In the genomic region with DNA sequence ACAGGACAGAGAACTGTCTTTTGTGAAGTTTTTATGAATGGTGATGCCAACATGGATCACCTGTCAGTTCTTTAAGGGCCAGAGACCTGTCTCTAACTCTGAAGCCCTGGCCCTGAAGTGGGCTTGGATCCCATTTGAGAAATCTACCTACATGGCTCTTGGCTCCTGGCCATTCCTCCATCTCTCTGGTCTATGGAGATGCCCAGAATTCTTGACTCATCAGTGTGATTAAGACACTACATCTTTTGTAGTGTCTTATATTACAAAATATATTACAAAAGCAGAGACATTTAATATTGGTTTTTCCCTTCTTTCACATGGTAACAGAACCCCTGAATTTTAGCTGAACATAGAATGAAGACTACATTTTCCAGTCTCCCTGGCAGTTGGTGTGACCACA, we compare ENCODE assay signal across 30 cellular contexts.
"Had no signal": no experiment of that assay in that cellular context is flagged by ENCODE, and none has a peak within 500 bp of the region (broad histone marks: within the 10 kb centered on the region; RNA-seq: fewer than 3 reads in every experiment).

No MANE protein-coding gene starts in this region.

- ATAC-seq: activated CD8-positive, alpha-beta T cell treated with anti-CD3 and anti-CD28 coated beads for 36 hours; activated naive CD4-positive, alpha-beta T cell treated with anti-CD3 and anti-CD28 coated beads, Interleukin-2, amount 50 U/mL, for 72 hours; activated T-cell treated with anti-CD3 and anti-CD28 coated beads, Interleukin-2, amount 50 U/mL, for 4 hours; activated T-cell treated with anti-CD3 and anti-CD28 coated beads, Interleukin-2, amount 50 U/mL, for 72 hours; activated T-helper 17 cell treated with anti-CD3 and anti-CD28 coated beads, Interleukin-2, amount 50 U/mL, for 72 hours; body of pancreas; T-cell; T-helper 17 cell had no signal

- H3K9me3 ChIP-seq: adrenal gland, body of pancreas had no signal

- H3K4me3 ChIP-seq: adrenal gland, body of pancreas had no signal

- H3K27me3 ChIP-seq: adrenal gland, body of pancreas, brain microvascular endothelial cell had no signal

- DNase-seq: activated B cell treated with CpG ODN at 0.5 μM for 24 hours; activated CD4-positive, alpha-beta memory T cell treated with anti-CD3 and anti-CD28 coated beads for 36 hours; activated CD4-positive, alpha-beta T cell treated with anti-CD3 and anti-CD28 coated beads for 4 hours; activated CD4-positive, alpha-beta T cell treated with anti-CD3 and anti-CD28 coated beads, Interleukin-2, amount 10 ng/mL, durations not matched to agents 24 days and 14 days; activated CD4-positive, alpha-beta T cell treated with anti-CD3 and anti-CD28 coated beads, Interleukin-2, amount 50 U/mL, for 1 hour; activated CD4-positive, alpha-beta T cell treated with anti-CD3 and anti-CD28 coated beads, Interleukin-2, amount 50 U/mL, for 4 hours; activated CD4-positive, CD25-positive, alpha-beta regulatory T cell treated with anti-CD3 and anti-CD28 coated beads, Interleukin-2, amount 50 U/mL, for 72 hours; activated CD8-positive, alpha-beta memory T cell treated with anti-CD3 and anti-CD28 coated beads, Interleukin-2, amount 50 U/mL, for 4 hours; activated CD8-positive, alpha-beta T cell treated with anti-CD3 and anti-CD28 coated beads for 36 hours; activated effector memory CD4-positive, alpha-beta T cell treated with anti-CD3 and anti-CD28 coated beads, Interleukin-2, amount 50 U/mL, for 16 hours; activated gamma-delta T cell treated with Interleukin-2 at 50 U/mL for 16 hours; activated naive CD4-positive, alpha-beta T cell; activated naive CD4-positive, alpha-beta T cell treated with anti-CD3 and anti-CD28 coated beads for 36 hours; activated naive CD4-positive, alpha-beta T cell treated with anti-CD3 and anti-CD28 coated beads, Interleukin-2, amount 50 U/mL, for 16 hours; activated naive CD8-positive, alpha-beta T cell treated with anti-CD3 and anti-CD28 coated beads for 36 hours; activated T-cell treated with anti-CD3 and anti-CD28 coated beads for 4 hours; activated T-cell treated with anti-CD3 and anti-CD28 coated beads, Interleukin-2, amount 50 U/mL, for 1 hour; activated T-cell treated with anti-CD3 and anti-CD28 coated beads, Interleukin-2, amount 50 U/mL, for 4 hours; activated T-cell treated with anti-CD3 and anti-CD28 coated beads, Interleukin-2, amount 50 U/mL, for 72 hours; adrenal gland; amniotic stem cell; aorta; body of pancreas; brain microvascular endothelial cell; central memory CD4-positive, alpha-beta T cell; T-cell; T-helper 17 cell had no signal

- H3K4me1 ChIP-seq: adrenal gland had no signal

- H3K27ac ChIP-seq: adrenal gland, brain microvascular endothelial cell, VCaP had no signal

- H3K36me3 ChIP-seq: adrenal gland, brain microvascular endothelial cell had no signal
